In the genomic region with DNA sequence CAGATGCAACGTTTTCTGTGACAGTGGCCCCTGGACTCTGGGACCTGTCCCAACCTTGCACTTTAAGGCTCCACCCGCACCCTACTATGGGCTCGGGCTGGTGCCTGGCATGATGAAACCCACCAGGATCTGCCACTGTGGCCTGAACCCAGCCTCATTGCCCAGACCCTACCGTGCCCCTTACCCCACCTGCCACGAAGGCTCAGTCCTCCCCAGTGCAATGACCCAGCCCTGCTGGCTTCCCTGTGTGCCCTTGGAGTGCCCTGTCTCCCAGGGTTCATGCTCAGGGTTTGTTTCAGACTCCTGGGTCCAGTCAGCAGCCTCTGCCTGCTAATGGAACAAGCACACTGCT, we compare ENCODE assay signal across 14 cellular contexts. TPM values are rescaled to one million over a fixed set of nuclear protein-coding genes. Genes with fewer than 3 reads are reported as not detected.
"Had no signal": no experiment of that assay in that cellular context is flagged by ENCODE, and none has a peak within 500 bp of the region (broad histone marks: within the 10 kb centered on the region; RNA-seq: fewer than 3 reads in every experiment).

No MANE protein-coding gene starts in this region.

- H3K9me3 Mint-ChIP-seq: natural killer cell; stimulated activated naive CD8-positive, alpha-beta T cell treated with anti-CD3 and anti-CD28 coated beads, Interleukin-15, Interleukin-2, amounts not matched to agents 100 ng/mL and 50 ng/mL, for 24 hours had no signal

- H3K27ac ChIP-seq: upper lobe of right lung had no signal

- H3K4me3 Mint-ChIP-seq: natural killer cell; stimulated activated naive CD8-positive, alpha-beta T cell treated with anti-CD3 and anti-CD28 coated beads, Interleukin-15, Interleukin-2, amounts not matched to agents 100 ng/mL and 50 ng/mL, for 24 hours had no signal

- H3K27me3 ChIP-seq: upper lobe of right lung had no signal

- H3K4me3 ChIP-seq: mucosa of descending colon, upper lobe of right lung had no signal

- ATAC-seq: mucosa of descending colon, natural killer cell, upper lobe of right lung had no signal

- H3K9me3 ChIP-seq: mucosa of descending colon, upper lobe of right lung had no signal

- DNase-seq: activated CD4-positive, alpha-beta T cell treated with anti-CD3 and anti-CD28 coated beads, Interleukin-2, amount 50 U/mL, for 48 hours; foreskin melanocyte; mammary epithelial cell; mucosa of descending colon; natural killer cell; stimulated activated CD4-positive, alpha-beta T cell treated with anti-CD3 and anti-CD28 coated beads, Interleukin-2, amount 100 ng/mL, for 48 hours; T1000; upper lobe of right lung had no signal

- H3K27me3 Mint-ChIP-seq: stimulated activated naive CD8-positive, alpha-beta T cell treated with anti-CD3 and anti-CD28 coated beads, Interleukin-15, Interleukin-2, amounts not matched to agents 100 ng/mL and 50 ng/mL, for 24 hours had no signal

- H3K36me3 Mint-ChIP-seq: natural killer cell had no signal

RNA-seq across cellular contexts. Expression of gene NKX1-1, which starts 56.1 kb away (rescaled TPM):
- total RNA-seq: cerebellum, mammary epithelial cell, mucosa of descending colon, natural killer cell, osteoblast, SK-MEL-5, temporal lobe, upper lobe of right lung had no signal
- polyA plus RNA-seq: adipose tissue, mammary epithelial cell had no signal
